In the genomic region with DNA sequence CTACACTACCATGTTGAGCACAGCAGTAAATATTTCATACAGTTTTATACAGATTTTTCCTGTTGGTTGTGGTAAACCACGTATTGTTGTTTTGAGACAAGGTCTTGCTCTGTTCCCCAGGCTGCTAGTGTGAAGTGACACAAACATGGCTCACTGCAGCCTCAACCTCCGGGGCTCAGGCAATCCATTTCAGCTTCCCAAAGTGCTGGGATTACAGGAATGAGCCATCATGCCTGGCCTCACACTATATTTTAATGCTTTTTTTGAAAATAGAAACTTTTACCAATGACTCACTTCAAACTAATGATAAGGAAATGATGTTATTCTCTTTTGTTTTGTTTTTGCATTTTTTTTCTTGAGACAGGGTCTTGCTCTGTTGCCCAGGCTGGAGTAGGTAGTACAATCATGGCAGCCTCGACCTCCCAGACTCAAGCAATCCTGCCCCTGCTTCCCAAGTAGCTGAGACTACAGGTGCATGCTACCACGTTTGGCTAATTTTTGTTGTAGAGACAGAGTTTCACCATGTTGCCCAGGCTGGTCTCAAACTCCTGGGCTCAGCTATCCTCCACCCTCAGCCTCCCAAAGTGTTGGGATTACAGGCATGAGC, we compare ENCODE assay signal across 15 cellular contexts.
"Had no signal": no experiment of that assay in that cellular context is flagged by ENCODE, and none has a peak within 500 bp of the region (broad histone marks: within the 10 kb centered on the region; RNA-seq: fewer than 3 reads in every experiment).

No MANE protein-coding gene starts in this region.

- DNase-seq: activated CD4-positive, alpha-beta T cell treated with anti-CD3 and anti-CD28 coated beads for 1 hour; activated CD4-positive, alpha-beta T cell treated with anti-CD3 and anti-CD28 coated beads, Interleukin-2, amount 50 U/mL, for 48 hours; activated CD8-positive, alpha-beta memory T cell treated with anti-CD3 and anti-CD28 coated beads, Interleukin-2, amount 10 ng/mL, durations not matched to agents 7 days and 5 days; activated gamma-delta T cell treated with Interleukin-2 at 50 U/mL for 16 hours; activated naive CD8-positive, alpha-beta T cell treated with anti-CD3 and anti-CD28 coated beads, Interleukin-2, amount 10 ng/mL, durations not matched to agents 7 days and 5 days; activated T-cell treated with anti-CD3 and anti-CD28 coated beads, Interleukin-2, amount 50 U/mL, for 24 hours; kidney; left ventricle myocardium inferior; stomach; T-helper 9 cell; uterus had no signal

- H3K27me3 ChIP-seq: ascending aorta, cardiac muscle cell, gastroesophageal sphincter, stomach, uterus had no signal

- FAIRE-seq: kidney had no signal

- H3K4me3 ChIP-seq: ascending aorta, cardiac muscle cell, gastroesophageal sphincter, left ventricle myocardium inferior, stomach, uterus had no signal

- H3K36me3 ChIP-seq: ascending aorta, cardiac muscle cell, uterus had no signal

- ATAC-seq: activated CD8-positive, alpha-beta memory T cell treated with anti-CD3 and anti-CD28 coated beads, Interleukin-2, amount 10 ng/mL, durations not matched to agents 7 days and 5 days; gastroesophageal sphincter had no signal

- H3K4me3 Mint-ChIP-seq: activated CD8-positive, alpha-beta memory T cell treated with anti-CD3 and anti-CD28 coated beads, Interleukin-2, amount 10 ng/mL, durations not matched to agents 7 days and 5 days; activated naive CD8-positive, alpha-beta T cell treated with anti-CD3 and anti-CD28 coated beads, Interleukin-2, amount 10 ng/mL, durations not matched to agents 7 days and 5 days; activated T-cell treated with anti-CD3 and anti-CD28 coated beads, Interleukin-2, amount 50 U/mL, for 24 hours; memory B cell had no signal

- H3K9me3 ChIP-seq: ascending aorta, gastroesophageal sphincter, left ventricle myocardium inferior, stomach, uterus had no signal

- H3K4me1 ChIP-seq: uterus had no signal

- H3K9me3 Mint-ChIP-seq: activated naive CD8-positive, alpha-beta T cell treated with anti-CD3 and anti-CD28 coated beads, Interleukin-2, amount 10 ng/mL, durations not matched to agents 7 days and 5 days; memory B cell had no signal

- H3K27ac Mint-ChIP-seq: activated CD8-positive, alpha-beta memory T cell treated with anti-CD3 and anti-CD28 coated beads, Interleukin-2, amount 10 ng/mL, durations not matched to agents 7 days and 5 days; activated naive CD8-positive, alpha-beta T cell treated with anti-CD3 and anti-CD28 coated beads, Interleukin-2, amount 10 ng/mL, durations not matched to agents 7 days and 5 days; activated T-cell treated with anti-CD3 and anti-CD28 coated beads, Interleukin-2, amount 50 U/mL, for 24 hours; memory B cell had no signal

- H3K27ac ChIP-seq: ascending aorta, cardiac muscle cell, gastroesophageal sphincter, left ventricle myocardium inferior, stomach, uterus had no signal

- H3K36me3 Mint-ChIP-seq: activated CD8-positive, alpha-beta memory T cell treated with anti-CD3 and anti-CD28 coated beads, Interleukin-2, amount 10 ng/mL, durations not matched to agents 7 days and 5 days; activated naive CD8-positive, alpha-beta T cell treated with anti-CD3 and anti-CD28 coated beads, Interleukin-2, amount 10 ng/mL, durations not matched to agents 7 days and 5 days had no signal

- H3K27me3 Mint-ChIP-seq: activated CD8-positive, alpha-beta memory T cell treated with anti-CD3 and anti-CD28 coated beads, Interleukin-2, amount 10 ng/mL, durations not matched to agents 7 days and 5 days; activated naive CD8-positive, alpha-beta T cell treated with anti-CD3 and anti-CD28 coated beads, Interleukin-2, amount 10 ng/mL, durations not matched to agents 7 days and 5 days; activated T-cell treated with anti-CD3 and anti-CD28 coated beads, Interleukin-2, amount 50 U/mL, for 24 hours; memory B cell had no signal
